ENCODE assay signal across 8 cellular contexts in the genomic region with DNA sequence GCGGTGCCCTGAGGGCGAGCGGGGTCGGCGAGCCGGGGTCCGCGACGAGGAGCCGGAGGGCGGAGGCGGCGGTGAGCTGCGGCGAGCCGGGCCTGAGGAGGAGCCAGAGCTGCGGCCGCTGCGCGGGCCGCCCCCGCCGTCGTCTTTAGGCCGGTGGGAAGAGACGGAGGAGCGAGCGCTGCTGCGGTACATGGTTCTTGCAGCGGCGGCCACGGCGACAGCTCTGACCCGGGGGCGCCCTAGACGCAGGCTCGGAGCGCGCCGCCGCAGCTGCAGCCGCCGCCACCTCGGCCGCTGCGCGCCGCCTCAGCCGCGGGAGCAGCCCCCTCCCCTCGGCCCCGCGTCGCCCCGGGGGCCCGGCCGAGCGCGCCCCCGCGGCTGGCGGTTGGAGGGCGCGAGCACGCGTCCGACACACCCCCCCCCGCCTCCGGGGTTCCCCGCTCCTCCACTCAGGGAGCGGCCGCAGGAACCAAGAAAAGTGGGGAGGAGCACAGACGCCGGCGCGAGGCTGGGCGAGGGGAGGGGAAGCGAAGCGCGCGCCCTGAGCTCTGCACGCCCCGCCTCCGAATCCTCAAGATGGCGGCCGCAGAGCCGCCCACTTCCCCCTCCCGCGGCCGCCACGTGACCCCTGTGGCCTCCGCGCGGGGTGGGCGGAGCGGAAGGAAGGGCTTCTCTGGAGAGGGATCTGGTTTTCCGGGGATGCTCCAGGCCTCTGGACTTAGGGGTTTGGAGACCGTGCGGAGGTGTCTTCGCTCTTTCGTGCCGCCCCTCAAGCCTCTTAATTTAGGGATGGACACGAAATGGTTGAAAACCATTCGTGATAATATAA. TPM values are rescaled to one million over a fixed set of nuclear protein-coding genes. Genes with fewer than 3 reads are reported as not detected.
DNase-seq lines count a peak whose midpoint lies in the region; ATAC-seq and TF ChIP-seq lines count a peak whose summit lies in the region.

ZNF318 (minus strand) TSS at position 474 of the 829 bp plus-strand sequence; CDS start at position 192, 282 bp downstream.

- H3K27ac ChIP-seq in temporal lobe (ENCODE audit: low read depth, low read length), result peak within 1 kb of the TSS; percentile 95

- CTCF ChIA-PET in GM10248 (lab: Yijun Ruan, JAX), result interaction anchor here (0.9 to 2.8 kb wide), 13 partner anchors 8 to 140 kb away, joined by 3 to 19 read pairs (median 4); partner anchors contain the start of genes CRIP3, DLK2 and DNPH1

- peak within 1 kb of the TSS; percentile 92 to 93 for H3K27ac Mint-ChIP-seq in activated naive CD4-positive, alpha-beta T cell treated with anti-CD3 and anti-CD28 coated beads, Interleukin-2, amount 50 U/mL, for 72 hours

- no peaks in the 10 kb centered on the region for H3K36me3 Mint-ChIP-seq in activated naive CD4-positive, alpha-beta T cell treated with anti-CD3 and anti-CD28 coated beads, Interleukin-2, amount 50 U/mL, for 72 hours

- POLR2A ChIA-PET in GM10248 (lab: Yijun Ruan, JAX), result interaction anchor here (0.7 to 1.7 kb wide), 3 partner anchors 15 to 195 kb away, joined by 3 to 8 read pairs (median 3); no protein-coding TSS in a partner anchor

- peak; percentile 86 for ATAC-seq in HG02642 (IDR thresholded peaks at IDR 0.05; ENCODE audit: poor library complexity, unreplicated experiment)
- ATAC-seq in activated naive CD4-positive, alpha-beta T cell treated with anti-CD3 and anti-CD28 coated beads, Interleukin-2, amount 50 U/mL, for 72 hours, result peak; percentile 94 to 98
- peak; percentile 98 for ATAC-seq in omental fat pad (ENCODE audit: low FRiP score)

- TF ChIP-seq CTCF in GM10248 (IDR thresholded peaks at IDR 0.05; ENCODE audit: control extremely low read depth, extremely low read depth, low read depth, missing control alignments), result no peak
- no peak for TF ChIP-seq CTCF in omental fat pad (IDR thresholded peaks at IDR 0.05)

- H3K9me3 Mint-ChIP-seq in activated naive CD4-positive, alpha-beta T cell treated with anti-CD3 and anti-CD28 coated beads, Interleukin-2, amount 50 U/mL, for 72 hours, result no peaks in the 10 kb centered on the region

- DNase-seq in GM10248 (ENCODE audit: extremely low spot score) (peak; percentile 94), NCI-H1105 treated with DMSO at 0.1 percent for 48 hours (lab: John Stamatoyannopoulos, UW) (peak; percentile 97), SKM-1 treated with dmso at 0.1 percent for 144 hours (lab: John Stamatoyannopoulos, UW; ENCODE audit: unreplicated experiment) (peak; percentile 97), glomerular visceral epithelial cell (ENCODE audit: extremely low spot score) (peak; percentile 98), omental fat pad (ENCODE audit: low spot score) (peak; percentile 74)
- DNase-seq in activated naive CD4-positive, alpha-beta T cell treated with anti-CD3 and anti-CD28 coated beads, Interleukin-2, amount 50 U/mL, for 72 hours (ENCODE audit: low spot score in 2 of 2), result peak; percentile 91 to 95

RNA-seq across cellular contexts. Expression of gene ZNF318, which starts in this region (rescaled TPM):
- 10 to 100 TPM; 10.8 to 12.2 TPM for total RNA-seq in activated naive CD4-positive, alpha-beta T cell treated with anti-CD3 and anti-CD28 coated beads, Interleukin-2, amount 50 U/mL, for 72 hours
- total RNA-seq in omental fat pad (10 to 100 TPM in 3 of 4 donors, 1 to 10 TPM in 1; 9.2 to 15.8 (median 12.7) TPM), temporal lobe (15.0 TPM)

Comparison
In these comparisons a context has a peak if more than half of its experiments do, and no peak if none do; other contexts are left out.
1. Peak in every context shown above with its lines: DNase-seq, ATAC-seq and H3K27ac ChIP-seq.